Comparison of ENCODE assay signal across 8 cellular contexts in the genomic region with DNA sequence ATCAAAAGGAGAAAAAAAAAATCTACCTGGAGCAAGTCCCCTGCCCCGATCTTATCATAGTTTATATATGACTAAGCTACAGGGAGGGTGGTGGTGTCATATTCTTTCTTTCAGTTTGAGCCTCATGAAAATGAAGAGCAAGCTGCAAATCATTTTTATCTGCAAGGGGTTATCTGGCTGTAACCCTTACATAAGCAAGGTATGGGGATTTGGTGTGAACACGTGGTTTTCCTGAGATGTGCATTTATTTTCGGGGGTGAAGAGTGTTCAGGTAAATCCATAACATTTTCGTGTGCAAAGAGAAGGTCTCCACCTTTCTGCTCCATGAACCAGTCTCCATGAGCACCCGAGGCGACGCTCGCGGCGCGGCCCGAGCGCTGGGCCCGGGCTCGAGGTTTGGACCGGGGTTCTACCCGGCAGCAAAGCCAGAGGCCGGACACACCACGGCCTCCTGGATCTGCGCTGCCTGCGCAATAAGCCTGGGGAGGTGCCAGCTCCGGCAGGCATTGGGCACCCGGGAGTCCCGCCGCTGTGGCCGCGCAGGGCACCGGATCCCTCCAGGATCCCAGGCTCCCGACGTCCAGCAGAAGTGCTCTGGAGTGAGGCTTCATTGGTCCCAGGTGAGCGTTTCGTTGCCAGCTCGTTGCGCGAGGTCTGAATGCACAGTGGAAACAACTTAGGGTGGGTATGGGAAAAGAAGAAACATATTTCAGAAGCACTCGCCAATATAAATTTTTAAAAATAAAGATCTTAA. TPM values are rescaled to one million over a fixed set of nuclear protein-coding genes. Genes with fewer than 3 reads are reported as not detected.
DNase-seq lines count a peak whose midpoint lies in the region; ATAC-seq and TF ChIP-seq lines count a peak whose summit lies in the region.

No MANE protein-coding gene starts in this region.

- H3K18ac ChIP-seq in mesendoderm (ENCODE audit: low read length), result no peak overlapping the region

- no peak overlapping the region for H3K23ac ChIP-seq in mesendoderm (ENCODE audit: low read length)

- no peak overlapping the region for H2BK15ac ChIP-seq in mesendoderm (replicated peaks; ENCODE audit: low read depth)

- TF ChIP-seq CTCF in GM13977 (IDR thresholded peaks at IDR 0.05; ENCODE audit: extremely low read depth, insufficient read depth, missing control alignments) (no peak), VCaP (conservative IDR thresholded peaks at IDR 0.05) (no peak), endodermal cell (conservative IDR thresholded peaks at IDR 0.05) (no peak)

- H3K4me1 Mint-ChIP-seq in endodermal cell, result peaks cover 10% of the 10 kb centered on the region

- no peaks in the 10 kb centered on the region for H3K79me2 ChIP-seq in mesendoderm (ENCODE audit: control insufficient read depth, insufficient read depth, low read length)

- WGBS in endodermal cell (ENCODE audit: insufficient coverage in 1 of 2, insufficient read length in 1 of 2), 2 experiments, result 1% methylated on average over 14 to 35 of the region's 36 CpGs
- WGBS in mesendoderm (ENCODE audit: extremely low coverage, insufficient coverage, low lambda C conversion rate), result no CpG with 5 or more reads among the region's 36 CpGs

- H3K4me3 Mint-ChIP-seq in endodermal cell, result peak overlapping the region; percentile 81

- H3K79me1 ChIP-seq in mesendoderm (ENCODE audit: low read length), result no peaks in the 10 kb centered on the region

- no peak overlapping the region for H4K8ac ChIP-seq in mesendoderm (ENCODE audit: low read depth, low read length)

- H3K4me1 ChIP-seq in endodermal cell (ENCODE audit: control insufficient read depth, insufficient read depth, low read length) (no peaks in the 10 kb centered on the region), mesendoderm (ENCODE audit: control insufficient read depth, low read depth, low read length) (peaks cover 2% of the 10 kb centered on the region)

- peak overlapping the region; percentile 87 for H3K4me3 ChIP-seq in endodermal cell (ENCODE audit: low read length)
- H3K4me3 ChIP-seq in mesendoderm (ENCODE audit: low read length), result peak overlapping the region; percentile 61

- H3K27ac ChIP-seq in VCaP, result peak overlapping the region; percentile 86
- H3K27ac ChIP-seq in endodermal cell (ENCODE audit: low read depth, low read length), result no peak overlapping the region
- no peak overlapping the region for H3K27ac ChIP-seq in mesendoderm (ENCODE audit: low read depth, low read length)

- H3K9me3 Mint-ChIP-seq in endodermal cell, result no peaks in the 10 kb centered on the region

- no peaks in the 10 kb centered on the region for H3K9me3 ChIP-seq in endodermal cell (ENCODE audit: control insufficient read depth, low read length)

- H4K5ac ChIP-seq in mesendoderm (ENCODE audit: low read length), result no peak overlapping the region

- in situ Hi-C loops in GM13977 (cut with MboI; ENCODE audit: low pct_unique_long_range_greater_than_20kb, low sequenced_read_pairs, unreplicated experiment), result loop anchor here (10.0 kb wide), 1 partner anchor 55 kb away; no protein-coding TSS in a partner anchor

- H3K27me3 Mint-ChIP-seq in endodermal cell (ENCODE audit: insufficient read depth), result peaks cover 16% of the 10 kb centered on the region

- H2BK5ac ChIP-seq in mesendoderm (ENCODE audit: low read length), result no peak overlapping the region

- H3K56ac ChIP-seq in mesendoderm (ENCODE audit: low read length), result peak overlapping the region; percentile 89

- H3K27me3 ChIP-seq in endodermal cell (ENCODE audit: control insufficient read depth, insufficient read depth, low read length, poor library complexity, severe bottlenecking), result no peaks in the 10 kb centered on the region
- no peaks in the 10 kb centered on the region for H3K27me3 ChIP-seq in mesendoderm (ENCODE audit: insufficient read depth, low read length, poor library complexity)

- H3K9ac ChIP-seq in endodermal cell (ENCODE audit: extremely low read depth, low read length, poor library complexity, severe bottlenecking), result peak overlapping the region; percentile 41
- H3K9ac ChIP-seq in mesendoderm (ENCODE audit: low read length), result peak overlapping the region; percentile 74

- DNase-seq in AG20443 (ENCODE audit: low spot score), result peak; percentile 91
- DNase-seq in GM13977 (ENCODE audit: low spot score), result peak; percentile 69
- peak; percentile 43 for DNase-seq in NCI-H146 treated with DMSO at 0.1 percent for 48 hours (lab: John Stamatoyannopoulos, UW; ENCODE audit: unreplicated experiment)
- DNase-seq in endodermal cell, result peak; percentile 88
- DNase-seq in mesendoderm, result peak; percentile 69
- DNase-seq in stromal cell of bone marrow (ENCODE audit: low read depth), result peak; percentile 56

- H3K36me3 Mint-ChIP-seq in endodermal cell (ENCODE audit: low read depth), result no peaks in the 10 kb centered on the region

- peak; percentile 32 for ATAC-seq in HG02840 (IDR thresholded peaks at IDR 0.05; ENCODE audit: low FRiP score, unreplicated experiment)

- peak overlapping the region; percentile 91 for H3K4me2 ChIP-seq in mesendoderm (ENCODE audit: low read length)

- no peak overlapping the region for H2BK120ac ChIP-seq in mesendoderm (ENCODE audit: low read depth, low read length)

- no peaks in the 10 kb centered on the region for H3K36me3 ChIP-seq in endodermal cell (ENCODE audit: control insufficient read depth, insufficient read depth, low read length)
- H3K36me3 ChIP-seq in mesendoderm (ENCODE audit: control insufficient read depth, insufficient read depth, low read length), result no peaks in the 10 kb centered on the region

- H2AK5ac ChIP-seq in mesendoderm (ENCODE audit: low read length), result no peak overlapping the region

- no peak overlapping the region for H3K4ac ChIP-seq in mesendoderm (ENCODE audit: low read depth, low read length)

- H3K27ac Mint-ChIP-seq in endodermal cell, result peak overlapping the region; percentile 84

RNA-seq across cellular contexts. Expression of a gene that starts 36.1 kb away (rescaled TPM):
- 10 to 100 TPM; 51.7 to 64.6 TPM for total RNA-seq in endodermal cell
- 22.0 TPM for polyA plus RNA-seq in endodermal cell (2013, experiment 1 of 2)
- polyA plus RNA-seq in endodermal cell (2013, experiment 2 of 2), result 22.7 TPM
- polyA plus RNA-seq in mesendoderm (2013, experiment 1 of 2), result 42.8 TPM
- 40.8 TPM for polyA plus RNA-seq in mesendoderm (2013, experiment 2 of 2)
